Comparison of ENCODE assay signal across 23 cellular contexts in genomic region chr2:30693821-30694281, GRCh38.
DNase-seq lines count a peak whose midpoint lies in the region; ATAC-seq, FAIRE-seq and TF ChIP-seq lines count a peak whose summit lies in the region.
"Had no signal": no experiment of that assay in that cellular context is flagged by ENCODE, and none has a peak within 500 bp of the region (broad histone marks: within the 10 kb centered on the region; RNA-seq: fewer than 3 reads in every experiment).

No MANE protein-coding gene starts in this region.

- ATAC-seq in stimulated activated naive CD8-positive, alpha-beta T cell treated with anti-CD3 and anti-CD28 coated beads, Interleukin-15, amount 100 ng/mL, for 72 hours = peak; percentile 13
- no peak for ATAC-seq in stimulated activated naive CD8-positive, alpha-beta T cell treated with anti-CD3 and anti-CD28 coated beads, Interleukin-15, Interleukin-2, amounts not matched to agents 100 U/mL and 50 U/mL, for 24 hours
- no peak for ATAC-seq in HG02678 (IDR thresholded peaks at IDR 0.05; ENCODE audit: unreplicated experiment)
- ATAC-seq: GM23338 had no signal

- no peak overlapping the region for H3K4me3 Mint-ChIP-seq in stimulated activated naive CD8-positive, alpha-beta T cell treated with anti-CD3 and anti-CD28 coated beads, Interleukin-15, amount 100 ng/mL, for 72 hours
- no peak overlapping the region for H3K4me3 Mint-ChIP-seq in activated naive CD8-positive, alpha-beta T cell treated with anti-CD3 and anti-CD28 coated beads for 36 hours
- H3K4me3 Mint-ChIP-seq: GM23338 had no signal

- no peak for FAIRE-seq in RCC 7860 (lab: Jason Lieb, UNC)
- FAIRE-seq: endothelial cell of umbilical vein had no signal

- H3K4me3 ChIP-seq in left ventricle myocardium inferior (no peak overlapping the region), neutrophil (ENCODE audit: low read depth in 1 of 2, low read length in 1 of 2) (no peak overlapping the region)
- H3K4me3 ChIP-seq: GM23338, Peyer's patch, prostate gland, SJSA1, testis had no signal

- DNase-seq in stimulated activated naive CD8-positive, alpha-beta T cell treated with anti-CD3 and anti-CD28 coated beads, Interleukin-15, amount 100 ng/mL, for 72 hours = no peak
- no peak for DNase-seq in stimulated activated naive CD8-positive, alpha-beta T cell treated with anti-CD3 and anti-CD28 coated beads, Interleukin-15, Interleukin-2, amounts not matched to agents 100 U/mL and 50 U/mL, for 24 hours
- no peak for DNase-seq in left ventricle myocardium inferior
- no peak for DNase-seq in activated naive CD8-positive, alpha-beta T cell treated with anti-CD3 and anti-CD28 coated beads for 36 hours
- DNase-seq in RCC 7860 (ENCODE audit: low spot score) = no peak
- DNase-seq: ACHN; activated CD4-positive, alpha-beta T cell treated with anti-CD3 and anti-CD28 coated beads, Interleukin-2, amount 50 U/mL, for 4 hours; activated effector memory CD4-positive, alpha-beta T cell treated with Interleukin-2 at 50 U/mL for 16 hours; BE2C; cerebellar nuclear complex; DMS153; islet precursor cell; NCI-H1694 treated with DMSO at 0.1 percent for 48 hours; Peyer's patch; stimulated activated CD4-positive, alpha-beta T cell treated with anti-CD3 and anti-CD28 coated beads, Interleukin-15, amount 100 ng/mL, for 24 hours; stimulated activated naive CD4-positive, alpha-beta T cell; testis had no signal

- no peak overlapping the region for H3K27ac Mint-ChIP-seq in stimulated activated naive CD8-positive, alpha-beta T cell treated with anti-CD3 and anti-CD28 coated beads, Interleukin-15, amount 100 ng/mL, for 72 hours
- no peak overlapping the region for H3K27ac Mint-ChIP-seq in activated naive CD8-positive, alpha-beta T cell treated with anti-CD3 and anti-CD28 coated beads for 36 hours
- H3K27ac Mint-ChIP-seq: GM23338 had no signal

- H3K36me3 ChIP-seq in left ventricle myocardium inferior (no peaks in the 10 kb centered on the region), neutrophil (no peaks in the 10 kb centered on the region)
- H3K36me3 ChIP-seq: BE2C, Peyer's patch, prostate gland, SJSA1 had no signal

- no peaks in the 10 kb centered on the region for H3K4me1 Mint-ChIP-seq in stimulated activated naive CD8-positive, alpha-beta T cell treated with anti-CD3 and anti-CD28 coated beads, Interleukin-15, amount 100 ng/mL, for 72 hours
- H3K4me1 Mint-ChIP-seq in activated naive CD8-positive, alpha-beta T cell treated with anti-CD3 and anti-CD28 coated beads for 36 hours = peaks cover 1% of the 10 kb centered on the region
- H3K4me1 Mint-ChIP-seq: GM23338 had no signal

- no peaks in the 10 kb centered on the region for H3K27me3 ChIP-seq in left ventricle myocardium inferior (ENCODE audit: low read depth)
- no peaks in the 10 kb centered on the region for H3K27me3 ChIP-seq in neutrophil
- H3K27me3 ChIP-seq: BE2C, Peyer's patch, SJSA1, testis had no signal

- H3K36me3 Mint-ChIP-seq in activated naive CD8-positive, alpha-beta T cell treated with anti-CD3 and anti-CD28 coated beads for 36 hours = no peaks in the 10 kb centered on the region

- peaks cover 39% of the 10 kb centered on the region for H3K4me1 ChIP-seq in left ventricle myocardium inferior
- peaks cover 43 to 51% of the 10 kb centered on the region in 2 experiments for H3K4me1 ChIP-seq in neutrophil (ENCODE audit: control insufficient read depth in 1 of 2, insufficient read depth in 1 of 2, low read depth in 1 of 2, low read length in 1 of 2)
- H3K4me1 ChIP-seq: BE2C, Peyer's patch, prostate gland, SJSA1 had no signal

- H3K27me3 Mint-ChIP-seq in stimulated activated naive CD8-positive, alpha-beta T cell treated with anti-CD3 and anti-CD28 coated beads, Interleukin-15, amount 100 ng/mL, for 72 hours = peaks cover 10% of the 10 kb centered on the region
- no peaks in the 10 kb centered on the region for H3K27me3 Mint-ChIP-seq in activated naive CD8-positive, alpha-beta T cell treated with anti-CD3 and anti-CD28 coated beads for 36 hours

- TF ChIP-seq CTCF in left ventricle myocardium inferior (IDR thresholded peaks at IDR 0.05; ENCODE audit: borderline replicate concordance) = no peak
- no peak for TF ChIP-seq CTCF in neutrophil (IDR thresholded peaks at IDR 0.05)

- H3K9me3 Mint-ChIP-seq in stimulated activated naive CD8-positive, alpha-beta T cell treated with anti-CD3 and anti-CD28 coated beads, Interleukin-15, amount 100 ng/mL, for 72 hours = peaks cover 5 to 6% of the 10 kb centered on the region in 2 donors
- peaks cover 4% of the 10 kb centered on the region for H3K9me3 Mint-ChIP-seq in activated naive CD8-positive, alpha-beta T cell treated with anti-CD3 and anti-CD28 coated beads for 36 hours

- intact Hi-C loops in left ventricle myocardium inferior (cut with micrococcal nuclease) = no loop called here

- H3K9me3 ChIP-seq in left ventricle myocardium inferior (replicated peaks) = no peaks in the 10 kb centered on the region
- H3K9me3 ChIP-seq in neutrophil = no peaks in the 10 kb centered on the region
- H3K9me3 ChIP-seq: BE2C, Peyer's patch, prostate gland, SJSA1, testis had no signal

- H3K27ac ChIP-seq in left ventricle myocardium inferior (replicated peaks) (peak overlapping the region; percentile 69), neutrophil (peak overlapping the region; percentile 74)
- H3K27ac ChIP-seq: Peyer's patch, prostate gland, SJSA1, testis had no signal
